ENCODE assay signal across 8 cellular contexts in the genomic region with DNA sequence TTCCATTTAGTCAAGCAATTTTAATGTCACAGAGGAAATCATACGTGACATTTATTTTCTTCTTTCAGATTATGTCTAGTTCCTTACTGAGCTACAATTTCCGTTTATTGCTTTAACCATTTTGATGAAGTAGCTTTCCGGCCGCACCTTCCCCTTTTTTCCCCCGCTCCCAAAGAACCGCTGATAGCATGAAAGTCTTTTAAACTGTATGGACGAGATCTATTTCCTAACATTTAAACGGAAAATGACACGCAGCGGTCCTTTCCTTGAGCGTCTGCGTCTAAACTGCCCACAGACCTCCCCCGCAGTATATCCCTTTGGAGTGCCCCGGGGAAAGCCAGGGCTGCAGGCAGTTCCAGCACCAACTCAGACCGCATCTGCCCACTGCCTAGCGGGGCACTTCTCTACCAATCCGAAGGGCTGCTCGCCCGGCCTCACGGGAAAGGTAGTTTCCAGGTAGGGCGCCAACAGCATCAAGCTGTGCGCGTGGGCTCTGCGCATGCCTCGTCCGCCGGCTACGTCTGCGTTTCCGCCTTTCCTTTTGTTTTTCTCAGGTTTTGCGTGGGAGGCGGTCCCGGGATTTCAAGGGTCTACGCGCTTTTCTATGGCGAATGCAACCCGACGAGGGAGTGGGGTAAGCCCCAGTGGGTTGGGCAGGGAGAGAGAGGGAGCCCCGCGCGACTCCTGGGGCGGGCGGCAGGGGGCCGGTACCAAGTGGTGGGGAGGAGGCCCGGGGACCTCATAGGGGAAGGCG. TPM values are rescaled to one million over a fixed set of nuclear protein-coding genes. Genes with fewer than 3 reads are reported as not detected.
DNase-seq lines count a peak whose midpoint lies in the region; ATAC-seq and TF ChIP-seq lines count a peak whose summit lies in the region.

A gene (plus strand): TSS at position 526 of the 754 bp plus-strand sequence. CDS start 1,667 bp downstream, outside the sequence.

- peaks cover 9% of the 10 kb centered on the region for H3F3A ChIP-seq in SK-N-SH (replicated peaks; ENCODE audit: insufficient read depth)

- H3K9ac ChIP-seq in SK-N-SH = peak within 1 kb of the TSS; percentile 86

- peak within 1 kb of the TSS; percentile 72 for H3K4me2 ChIP-seq in SK-N-SH

- H3K36me3 ChIP-seq in GM06990 (ENCODE audit: control insufficient read depth, insufficient read depth, low read length) (no peaks in the 10 kb centered on the region; the same call in 1 of the 2 replicates), SK-N-SH (replicated peaks in 1 of 2; ENCODE audit: control insufficient read depth in 1 of 2, insufficient read depth in 2 of 2, low read length in 1 of 2) (peaks cover 0 to 13% of the 10 kb centered on the region in 2 experiments)

- H3K27ac ChIP-seq in SK-N-SH (ENCODE audit: low read depth in 2 of 2, low read length in 1 of 2) = peak within 1 kb of the TSS; percentile 90 to 93

- CTCF ChIA-PET in SK-N-SH (lab: Yijun Ruan, JAX) = interaction anchor here (1.4 to 1.8 kb wide), 3 partner anchors 8 to 35 kb away, joined by 4 to 10 read pairs (median 5); no protein-coding TSS in a partner anchor

- peaks cover 24% of the 10 kb centered on the region for H3K79me2 ChIP-seq in SK-N-SH (ENCODE audit: insufficient read depth)

- no peaks in the 10 kb centered on the region for H3K9me3 ChIP-seq in SK-N-SH

- H3K9me2 ChIP-seq in SK-N-SH = no peaks in the 10 kb centered on the region

- TF ChIP-seq CTCF in GM06990 (IDR thresholded peaks at IDR 0.05; ENCODE audit: insufficient read depth, low read length, poor library complexity, severe bottlenecking) (peak; percentile 3), NB4 (IDR thresholded peaks at IDR 0.05; ENCODE audit: low read depth, low read length) (no peak), SK-N-SH (IDR thresholded peaks at IDR 0.05) (no peak; the same call in 1 of the 2 replicates)

- peaks cover 0 to 2% of the 10 kb centered on the region in 2 experiments; a peak in 1 of 4 replicates for H3K4me1 ChIP-seq in SK-N-SH (ENCODE audit: control insufficient read depth in 1 of 2, insufficient read depth in 2 of 2, low read depth in 1 of 2, low read length in 1 of 2)

- H2AFZ ChIP-seq in SK-N-SH (ENCODE audit: low read depth) = peak within 1 kb of the TSS; percentile 76

- H4K20me1 ChIP-seq in SK-N-SH (ENCODE audit: insufficient read depth) = no peaks in the 10 kb centered on the region

- H3K27me3 ChIP-seq in GM06990 (replicated peaks; ENCODE audit: control insufficient read depth, insufficient read depth, low read length) (no peaks in the 10 kb centered on the region), SK-N-SH (ENCODE audit: insufficient read depth) (no peaks in the 10 kb centered on the region)

- 0 out of 2 replicates have a peak, but pooled peaks have one; percentile 10 for TF ChIP-seq RAD21 in SK-N-SH (IDR thresholded peaks at IDR 0.05; ENCODE audit: low read length)

- TF ChIP-seq EP300 in SK-N-SH (IDR thresholded peaks at IDR 0.05; ENCODE audit: borderline replicate concordance in 1 of 2, low read depth in 1 of 2, low read length in 1 of 2) = no peak

- H3K4me3 ChIP-seq in GM06990 (replicated peaks; ENCODE audit: low read depth, low read length) = peak within 1 kb of the TSS; percentile 77
- H3K4me3 ChIP-seq in NB4 (ENCODE audit: low read depth, low read length) = peak within 1 kb of the TSS; percentile 72
- H3K4me3 ChIP-seq in SK-N-SH (ENCODE audit: low read depth in 2 of 2, low read length in 1 of 2) = peak within 1 kb of the TSS; percentile 58 to 72

- under 1% methylated on average over 24 of the region's 46 CpGs for WGBS in SK-N-SH (ENCODE audit: low lambda C conversion rate)

- POLR2A ChIA-PET in SK-N-SH (lab: Yijun Ruan, JAX) = interaction anchor here (0.5 to 1.3 kb wide), 5 partner anchors 32 to 83 kb away, joined by 3 to 7 read pairs (median 5); a partner anchor contains a TSS

- ATAC-seq in HG02571 (IDR thresholded peaks at IDR 0.05; ENCODE audit: unreplicated experiment) = peak; percentile 88

- TF ChIP-seq POLR2A in NB4 (IDR thresholded peaks at IDR 0.05; ENCODE audit: extremely low read depth, insufficient read length) = peak; percentile 61

- peak; percentile 92 for DNase-seq in GM06990 (ENCODE audit: extremely low read depth, insufficient read length)
- DNase-seq in NB4 (ENCODE audit: low read depth) = peak; percentile 92
- DNase-seq in SK-N-SH = peak; percentile 83
- peak; percentile 91 for DNase-seq in activated naive CD4-positive, alpha-beta T cell treated with anti-CD3 and anti-CD28 coated beads, Interleukin-2, amount 50 U/mL, for 16 hours
- DNase-seq in globus pallidus (ENCODE audit: low spot score) = peak; percentile 89
- peak in 55 of 56 donors; percentile 69 to 98 (median 92) for DNase-seq in nucleus accumbens (lab: John Stamatoyannopoulos, UW)
- DNase-seq in superior temporal gyrus (ENCODE audit: extremely low spot score) = peak; percentile 94

TF ChIP-seq in SK-N-SH, 30 proteins besides CTCF, POLR2A, EP300 and RAD21 (continues in another document):
- TF ChIP-seq, protein P1, sequence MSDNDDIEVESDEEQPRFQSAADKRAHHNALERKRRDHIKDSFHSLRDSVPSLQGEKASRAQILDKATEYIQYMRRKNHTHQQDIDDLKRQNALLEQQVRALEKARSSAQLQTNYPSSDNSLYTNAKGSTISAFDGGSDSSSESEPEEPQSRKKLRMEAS (IDR thresholded peaks at IDR 0.05; ENCODE audit: low read depth) = no peak
- TF ChIP-seq FOSL2 (IDR thresholded peaks at IDR 0.05; ENCODE audit: borderline replicate concordance, low read depth) (no peak), POLR2AphosphoS5 (IDR thresholded peaks at IDR 0.05; ENCODE audit: low read depth, low read length) (peak; percentile 69), MEF2A (IDR thresholded peaks at IDR 0.05; ENCODE audit: borderline replicate concordance, low read depth) (no peak), FOXJ3 (CRISPR knock-in tag; IDR thresholded peaks at IDR 0.05) (0 out of 2 replicates have a peak, but pooled peaks have one; percentile 14), EZH2phosphoT487 (IDR thresholded peaks at IDR 0.05; ENCODE audit: borderline replicate concordance, low read depth) (no peak), CHD2 (IDR thresholded peaks at IDR 0.05; ENCODE audit: low read length, partially characterized antibody) (peak; percentile 63), GABPA (IDR thresholded peaks at IDR 0.05; ENCODE audit: low read depth) (peak; percentile 38; the same call in 1 of the 2 replicates), RCOR1 (IDR thresholded peaks at IDR 0.05; ENCODE audit: low read length) (peak; percentile 17; the same call in 1 of the 2 replicates), RXRA (IDR thresholded peaks at IDR 0.05; ENCODE audit: borderline replicate concordance, low read depth) (no peak), SIN3A (IDR thresholded peaks at IDR 0.05; ENCODE audit: borderline replicate concordance, low read depth, low read length) (no peak), JUND (IDR thresholded peaks at IDR 0.05) (no peak), YY1 (IDR thresholded peaks at IDR 0.05; ENCODE audit: low read depth) (peak; percentile 36; the same call in 1 of the 2 replicates), NRF1 (IDR thresholded peaks at IDR 0.05; ENCODE audit: low read depth, low read length) (peak; percentile 92), MXI1 (IDR thresholded peaks at IDR 0.05; ENCODE audit: low read depth, low read length) (no peak; the same call in 1 of the 2 replicates), NFIC (IDR thresholded peaks at IDR 0.05; ENCODE audit: borderline replicate concordance) (no peak), RFX5 (IDR thresholded peaks at IDR 0.05; ENCODE audit: low read length) (no peak), TEAD4 (IDR thresholded peaks at IDR 0.05; ENCODE audit: borderline replicate concordance, insufficient read depth) (no peak), TCF12 (IDR thresholded peaks at IDR 0.05) (no peak)
- TF ChIP-seq, protein P2, sequence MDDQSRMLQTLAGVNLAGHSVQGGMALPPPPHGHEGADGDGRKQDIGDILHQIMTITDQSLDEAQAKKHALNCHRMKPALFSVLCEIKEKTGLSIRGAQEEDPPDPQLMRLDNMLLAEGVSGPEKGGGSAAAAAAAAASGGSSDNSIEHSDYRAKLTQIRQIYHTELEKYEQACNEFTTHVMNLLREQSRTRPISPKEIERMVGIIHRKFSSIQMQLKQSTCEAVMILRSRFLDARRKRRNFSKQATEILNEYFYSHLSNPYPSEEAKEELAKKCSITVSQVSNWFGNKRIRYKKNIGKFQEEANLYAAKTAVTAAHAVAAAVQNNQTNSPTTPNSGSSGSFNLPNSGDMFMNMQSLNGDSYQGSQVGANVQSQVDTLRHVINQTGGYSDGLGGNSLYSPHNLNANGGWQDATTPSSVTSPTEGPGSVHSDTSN (IDR thresholded peaks at IDR 0.05) = no peak
- TF ChIP-seq, protein P3, sequence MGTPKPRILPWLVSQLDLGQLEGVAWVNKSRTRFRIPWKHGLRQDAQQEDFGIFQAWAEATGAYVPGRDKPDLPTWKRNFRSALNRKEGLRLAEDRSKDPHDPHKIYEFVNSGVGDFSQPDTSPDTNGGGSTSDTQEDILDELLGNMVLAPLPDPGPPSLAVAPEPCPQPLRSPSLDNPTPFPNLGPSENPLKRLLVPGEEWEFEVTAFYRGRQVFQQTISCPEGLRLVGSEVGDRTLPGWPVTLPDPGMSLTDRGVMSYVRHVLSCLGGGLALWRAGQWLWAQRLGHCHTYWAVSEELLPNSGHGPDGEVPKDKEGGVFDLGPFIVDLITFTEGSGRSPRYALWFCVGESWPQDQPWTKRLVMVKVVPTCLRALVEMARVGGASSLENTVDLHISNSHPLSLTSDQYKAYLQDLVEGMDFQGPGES (IDR thresholded peaks at IDR 0.05; ENCODE audit: low read depth, low read length) = no peak
- TF ChIP-seq, protein P4, sequence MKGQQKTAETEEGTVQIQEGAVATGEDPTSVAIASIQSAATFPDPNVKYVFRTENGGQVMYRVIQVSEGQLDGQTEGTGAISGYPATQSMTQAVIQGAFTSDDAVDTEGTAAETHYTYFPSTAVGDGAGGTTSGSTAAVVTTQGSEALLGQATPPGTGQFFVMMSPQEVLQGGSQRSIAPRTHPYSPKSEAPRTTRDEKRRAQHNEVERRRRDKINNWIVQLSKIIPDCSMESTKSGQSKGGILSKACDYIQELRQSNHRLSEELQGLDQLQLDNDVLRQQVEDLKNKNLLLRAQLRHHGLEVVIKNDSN (IDR thresholded peaks at IDR 0.05; ENCODE audit: borderline replicate concordance, low read depth) = no peak
- TF ChIP-seq, protein P5, sequence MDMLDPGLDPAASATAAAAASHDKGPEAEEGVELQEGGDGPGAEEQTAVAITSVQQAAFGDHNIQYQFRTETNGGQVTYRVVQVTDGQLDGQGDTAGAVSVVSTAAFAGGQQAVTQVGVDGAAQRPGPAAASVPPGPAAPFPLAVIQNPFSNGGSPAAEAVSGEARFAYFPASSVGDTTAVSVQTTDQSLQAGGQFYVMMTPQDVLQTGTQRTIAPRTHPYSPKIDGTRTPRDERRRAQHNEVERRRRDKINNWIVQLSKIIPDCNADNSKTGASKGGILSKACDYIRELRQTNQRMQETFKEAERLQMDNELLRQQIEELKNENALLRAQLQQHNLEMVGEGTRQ (IDR thresholded peaks at IDR 0.05; ENCODE audit: borderline replicate concordance, low read depth, low read length) = no peak

RNA-seq across cellular contexts. Expression of the gene that starts here (rescaled TPM):
- 5.7 and 7.5 TPM in 2 replicates for polyA plus RNA-seq in SK-N-SH (2012; rRNA removed)
- 6.7 and 7.4 TPM in 2 replicates for polyA plus RNA-seq in SK-N-SH (2012; cell fraction: cytosol; rRNA removed)
- 6.8 and 13.6 TPM in 2 replicates for polyA plus RNA-seq in SK-N-SH (2012; cell fraction: nucleus; rRNA removed)

Comparison
In these comparisons a context has a peak if more than half of its experiments do, and no peak if none do; other contexts are left out.
1. Peak in every context shown above with its lines: DNase-seq, ATAC-seq, H3K4me3 ChIP-seq and H3K27ac ChIP-seq.